Comparison of ENCODE assay signal across 15 cellular contexts in genomic region chr9:123359546-123359945, GRCh38. TPM values are rescaled to one million over a fixed set of nuclear protein-coding genes. Genes with fewer than 3 reads are reported as not detected.
A peak's percentile ranks its signal among the peaks of the same experiment; 100 is the strongest.
DNase-seq lines count a peak whose midpoint lies in the region; ATAC-seq and FAIRE-seq lines count a peak whose summit lies in the region.
"Had no signal": no experiment of that assay in that cellular context is flagged by ENCODE, and none has a peak within 500 bp of the region (broad histone marks: within the 10 kb centered on the region; RNA-seq: fewer than 3 reads in every experiment).

No MANE protein-coding gene starts in this region.

- H3K4me1 Mint-ChIP-seq in naive B cell: peaks cover 13 to 22% (median 13%) of the 10 kb centered on the region in 3 donors

- H3K9me3 ChIP-seq in HUES64 (ENCODE audit: insufficient read depth, low read depth, low read length): no peaks in the 10 kb centered on the region
- H3K9me3 ChIP-seq: stomach had no signal

- peaks cover 43% of the 10 kb centered on the region for H3K4me1 ChIP-seq in HUES64 (ENCODE audit: insufficient read depth, low read length)

- no peak for ATAC-seq in naive B cell (ENCODE audit: low read depth in 2 of 2)

- peak; percentile 50 for DNase-seq in COLO668 (lab: John Stamatoyannopoulos, UW; ENCODE audit: unreplicated experiment)
- no peak for DNase-seq in naive B cell
- no peak for DNase-seq in DMS114 treated with DMSO at 0.1 percent for 48 hours (lab: John Stamatoyannopoulos, UW; ENCODE audit: unreplicated experiment)
- DNase-seq in activated CD4-positive, CD25-positive, alpha-beta regulatory T cell treated with anti-CD3 and anti-CD28 coated beads, Interleukin-2, amount 50 U/mL, for 72 hours: no peak
- no peak for DNase-seq in middle frontal gyrus (ENCODE audit: extremely low spot score, low spot score)
- no peak for DNase-seq in HTR-8/SVneo (ENCODE audit: insufficient read length, low spot score)
- DNase-seq: activated gamma-delta T cell, C1 segment of cervical spinal cord, Right ventricle myocardium superior had no signal

- 46% methylated on average over 3 of the region's 3 CpGs for WGBS in HUES64

- H3K27me3 ChIP-seq in HUES64 (ENCODE audit: insufficient read depth, low read length): peaks cover 4% of the 10 kb centered on the region; the same call in 1 of the 2 replicates

- H3K9ac ChIP-seq in HUES64 (ENCODE audit: low read depth, low read length): no peak overlapping the region

- no peaks in the 10 kb centered on the region for H3K36me3 ChIP-seq in HUES64 (ENCODE audit: insufficient read depth, low read length)
- H3K36me3 ChIP-seq: stomach had no signal

- no peaks in the 10 kb centered on the region for H3K27me3 Mint-ChIP-seq in naive B cell

- H3K27ac Mint-ChIP-seq in naive B cell: peak overlapping the region in 4 of 6 donors; percentile 14 to 73 (median 38)

- H3K9me3 Mint-ChIP-seq in naive B cell: no peaks in the 10 kb centered on the region
- H3K9me3 Mint-ChIP-seq: naive thymus-derived CD4-positive, alpha-beta T cell had no signal

- H3K4me3 ChIP-seq in HUES64 (ENCODE audit: low read length): no peak overlapping the region
- H3K4me3 ChIP-seq: stomach had no signal

- peak overlapping the region in 1 of 8 donors; percentile 71 for H3K4me3 Mint-ChIP-seq in naive B cell

- no peaks in the 10 kb centered on the region for H3K36me3 Mint-ChIP-seq in naive B cell
- H3K36me3 Mint-ChIP-seq: naive thymus-derived CD4-positive, alpha-beta T cell had no signal

- peak overlapping the region; percentile 17; the same call in 1 of the 2 replicates for H3K27ac ChIP-seq in HUES64 (ENCODE audit: low read depth, low read length)
- peak overlapping the region; percentile 90 for H3K27ac ChIP-seq in angular gyrus (ENCODE audit: low read depth, low read length)
- H3K27ac ChIP-seq: stomach had no signal

- no peak for FAIRE-seq in HTR-8/SVneo (lab: Jason Lieb, UNC)
- FAIRE-seq: GM18507, H54 had no signal

RNA-seq across cellular contexts. Expression of gene CRB2, which starts 3.5 kb away (rescaled TPM):
- polyA plus RNA-seq in HUES64 (2013, experiment 1 of 2): 11.7 TPM
- polyA plus RNA-seq in HUES64 (2013, experiment 2 of 2): 15.0 TPM
- polyA plus RNA-seq in naive B cell (ENCODE audit: low read depth in 6 of 6): under 1 TPM in 2 of 6 donors, not detected in 4; 0.09 to 0.12 TPM
- polyA plus RNA-seq: naive thymus-derived CD4-positive, alpha-beta T cell had no signal
